Comparison of ENCODE assay signal across 1 cellular context in the genomic region with DNA sequence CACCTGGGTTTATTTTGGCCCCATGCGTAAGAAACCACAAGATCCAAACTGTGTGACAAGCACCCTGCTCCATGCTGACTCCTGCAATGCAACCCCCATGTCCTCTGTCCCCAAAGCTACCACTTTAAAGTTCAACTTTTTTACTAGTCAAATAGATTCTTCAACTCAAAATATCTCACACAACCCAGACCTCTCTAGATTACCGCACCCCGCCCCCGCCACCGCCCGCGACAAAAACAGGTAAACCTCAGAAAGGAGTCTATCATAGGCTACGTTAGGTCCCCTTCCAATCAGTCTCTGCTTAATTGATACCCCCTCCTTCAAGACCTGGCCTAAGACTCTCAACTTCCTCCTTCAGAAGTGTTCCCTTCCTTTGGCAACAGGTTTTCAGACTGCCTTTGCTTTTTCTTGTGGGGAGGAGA.
TF ChIP-seq lines count a peak whose summit lies in the region.

No MANE protein-coding gene starts in this region.

TF ChIP-seq in HepG2, 621 proteins besides CTCF, POLR2A, EP300 and RAD21 (continues in another document):
- TF ChIP-seq, protein P1, sequence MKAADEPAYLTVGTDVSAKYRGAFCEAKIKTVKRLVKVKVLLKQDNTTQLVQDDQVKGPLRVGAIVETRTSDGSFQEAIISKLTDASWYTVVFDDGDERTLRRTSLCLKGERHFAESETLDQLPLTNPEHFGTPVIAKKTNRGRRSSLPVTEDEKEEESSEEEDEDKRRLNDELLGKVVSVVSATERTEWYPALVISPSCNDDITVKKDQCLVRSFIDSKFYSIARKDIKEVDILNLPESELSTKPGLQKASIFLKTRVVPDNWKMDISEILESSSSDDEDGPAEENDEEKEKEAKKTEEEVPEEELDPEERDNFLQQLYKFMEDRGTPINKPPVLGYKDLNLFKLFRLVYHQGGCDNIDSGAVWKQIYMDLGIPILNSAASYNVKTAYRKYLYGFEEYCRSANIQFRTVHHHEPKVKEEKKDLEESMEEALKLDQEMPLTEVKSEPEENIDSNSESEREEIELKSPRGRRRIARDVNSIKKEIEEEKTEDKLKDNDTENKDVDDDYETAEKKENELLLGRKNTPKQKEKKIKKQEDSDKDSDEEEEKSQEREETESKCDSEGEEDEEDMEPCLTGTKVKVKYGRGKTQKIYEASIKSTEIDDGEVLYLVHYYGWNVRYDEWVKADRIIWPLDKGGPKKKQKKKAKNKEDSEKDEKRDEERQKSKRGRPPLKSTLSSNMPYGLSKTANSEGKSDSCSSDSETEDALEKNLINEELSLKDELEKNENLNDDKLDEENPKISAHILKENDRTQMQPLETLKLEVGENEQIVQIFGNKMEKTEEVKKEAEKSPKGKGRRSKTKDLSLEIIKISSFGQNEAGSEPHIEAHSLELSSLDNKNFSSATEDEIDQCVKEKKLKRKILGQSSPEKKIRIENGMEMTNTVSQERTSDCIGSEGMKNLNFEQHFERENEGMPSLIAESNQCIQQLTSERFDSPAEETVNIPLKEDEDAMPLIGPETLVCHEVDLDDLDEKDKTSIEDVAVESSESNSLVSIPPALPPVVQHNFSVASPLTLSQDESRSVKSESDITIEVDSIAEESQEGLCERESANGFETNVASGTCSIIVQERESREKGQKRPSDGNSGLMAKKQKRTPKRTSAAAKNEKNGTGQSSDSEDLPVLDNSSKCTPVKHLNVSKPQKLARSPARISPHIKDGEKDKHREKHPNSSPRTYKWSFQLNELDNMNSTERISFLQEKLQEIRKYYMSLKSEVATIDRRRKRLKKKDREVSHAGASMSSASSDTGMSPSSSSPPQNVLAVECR (CRISPR knock-in tag; IDR thresholded peaks at IDR 0.05; ENCODE audit: borderline replicate concordance), result no peak
- TF ChIP-seq, protein P2, sequence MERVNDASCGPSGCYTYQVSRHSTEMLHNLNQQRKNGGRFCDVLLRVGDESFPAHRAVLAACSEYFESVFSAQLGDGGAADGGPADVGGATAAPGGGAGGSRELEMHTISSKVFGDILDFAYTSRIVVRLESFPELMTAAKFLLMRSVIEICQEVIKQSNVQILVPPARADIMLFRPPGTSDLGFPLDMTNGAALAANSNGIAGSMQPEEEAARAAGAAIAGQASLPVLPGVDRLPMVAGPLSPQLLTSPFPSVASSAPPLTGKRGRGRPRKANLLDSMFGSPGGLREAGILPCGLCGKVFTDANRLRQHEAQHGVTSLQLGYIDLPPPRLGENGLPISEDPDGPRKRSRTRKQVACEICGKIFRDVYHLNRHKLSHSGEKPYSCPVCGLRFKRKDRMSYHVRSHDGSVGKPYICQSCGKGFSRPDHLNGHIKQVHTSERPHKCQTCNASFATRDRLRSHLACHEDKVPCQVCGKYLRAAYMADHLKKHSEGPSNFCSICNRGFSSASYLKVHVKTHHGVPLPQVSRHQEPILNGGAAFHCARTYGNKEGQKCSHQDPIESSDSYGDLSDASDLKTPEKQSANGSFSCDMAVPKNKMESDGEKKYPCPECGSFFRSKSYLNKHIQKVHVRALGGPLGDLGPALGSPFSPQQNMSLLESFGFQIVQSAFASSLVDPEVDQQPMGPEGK (CRISPR knock-in tag; IDR thresholded peaks at IDR 0.05), result peak; percentile 17; the same call in 1 of the 2 replicates
- TF ChIP-seq ZNF274 (CRISPR knock-in tag; IDR thresholded peaks at IDR 0.05) (no peak), ZSCAN20 (CRISPR knock-in tag; IDR thresholded peaks at IDR 0.05; ENCODE audit: borderline replicate concordance) (no peak), XRCC5 (optimal IDR thresholded peaks at IDR 0.05; ENCODE audit: low read length) (no peak), MXI1 (IDR thresholded peaks at IDR 0.05; ENCODE audit: borderline replicate concordance, low read depth, low read length) (no peak), ZNF605 (CRISPR knock-in tag; IDR thresholded peaks at IDR 0.05) (no peak), PLRG1 (conservative IDR thresholded peaks at IDR 0.05) (no peak), HMGA1 (CRISPR knock-in tag; conservative IDR thresholded peaks at IDR 0.05) (no peak), GATAD2A (CRISPR knock-in tag; IDR thresholded peaks at IDR 0.05) (no peak), ZNF777 (CRISPR knock-in tag; IDR thresholded peaks at IDR 0.05) (no peak), RARG (CRISPR knock-in tag; IDR thresholded peaks at IDR 0.05; ENCODE audit: low read depth) (no peak), TAF1 (CRISPR knock-in tag; IDR thresholded peaks at IDR 0.05) (no peak), ZFX (CRISPR knock-in tag; IDR thresholded peaks at IDR 0.05; ENCODE audit: low read depth) (peak; percentile 9; the same call in 1 of the 2 replicates), ZNF230 (CRISPR knock-in tag; IDR thresholded peaks at IDR 0.05) (0 out of 2 replicates have a peak, but pooled peaks have one; percentile 36), ZNF792 (CRISPR knock-in tag; IDR thresholded peaks at IDR 0.05) (no peak), ZNF569 (CRISPR knock-in tag; IDR thresholded peaks at IDR 0.05; ENCODE audit: borderline replicate concordance) (no peak), ZNF260 (CRISPR knock-in tag; IDR thresholded peaks at IDR 0.05; ENCODE audit: borderline replicate concordance, low read depth) (no peak), MTF2 (CRISPR knock-in tag; IDR thresholded peaks at IDR 0.05; ENCODE audit: borderline replicate concordance) (no peak), ZNF546 (CRISPR knock-in tag; conservative IDR thresholded peaks at IDR 0.05) (no peak), ZNF329 (CRISPR knock-in tag; IDR thresholded peaks at IDR 0.05; ENCODE audit: low read depth) (no peak), ZNF251 (CRISPR knock-in tag; IDR thresholded peaks at IDR 0.05) (no peak), KDM5A (IDR thresholded peaks at IDR 0.05; ENCODE audit: borderline replicate concordance, low read length) (0 out of 2 replicates have a peak, but pooled peaks have one; percentile 40), ZNF30 (CRISPR knock-in tag; IDR thresholded peaks at IDR 0.05) (no peak), ZC3H13 (CRISPR knock-in tag; IDR thresholded peaks at IDR 0.05) (no peak), NFKB2 (CRISPR knock-in tag; IDR thresholded peaks at IDR 0.05; ENCODE audit: borderline replicate concordance) (no peak), HNRNPLL (IDR thresholded peaks at IDR 0.05; ENCODE audit: low read depth, low read length, poor library complexity, severe bottlenecking) (no peak), DNMT3B (CRISPR knock-in tag; conservative IDR thresholded peaks at IDR 0.05) (no peak), ZNF790 (CRISPR knock-in tag; IDR thresholded peaks at IDR 0.05; ENCODE audit: borderline replicate concordance) (no peak), PRPF4 (IDR thresholded peaks at IDR 0.05; ENCODE audit: low read depth, low read length, poor library complexity, severe bottlenecking) (no peak), ZMAT3 (CRISPR knock-in tag; conservative IDR thresholded peaks at IDR 0.05) (no peak)
- TF ChIP-seq, protein P3, sequence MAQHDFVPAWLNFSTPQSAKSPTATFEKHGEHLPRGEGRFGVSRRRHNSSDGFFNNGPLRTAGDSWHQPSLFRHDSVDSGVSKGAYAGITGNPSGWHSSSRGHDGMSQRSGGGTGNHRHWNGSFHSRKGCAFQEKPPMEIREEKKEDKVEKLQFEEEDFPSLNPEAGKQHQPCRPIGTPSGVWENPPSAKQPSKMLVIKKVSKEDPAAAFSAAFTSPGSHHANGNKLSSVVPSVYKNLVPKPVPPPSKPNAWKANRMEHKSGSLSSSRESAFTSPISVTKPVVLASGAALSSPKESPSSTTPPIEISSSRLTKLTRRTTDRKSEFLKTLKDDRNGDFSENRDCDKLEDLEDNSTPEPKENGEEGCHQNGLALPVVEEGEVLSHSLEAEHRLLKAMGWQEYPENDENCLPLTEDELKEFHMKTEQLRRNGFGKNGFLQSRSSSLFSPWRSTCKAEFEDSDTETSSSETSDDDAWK (CRISPR knock-in tag; IDR thresholded peaks at IDR 0.05), result no peak
- TF ChIP-seq, protein P4, sequence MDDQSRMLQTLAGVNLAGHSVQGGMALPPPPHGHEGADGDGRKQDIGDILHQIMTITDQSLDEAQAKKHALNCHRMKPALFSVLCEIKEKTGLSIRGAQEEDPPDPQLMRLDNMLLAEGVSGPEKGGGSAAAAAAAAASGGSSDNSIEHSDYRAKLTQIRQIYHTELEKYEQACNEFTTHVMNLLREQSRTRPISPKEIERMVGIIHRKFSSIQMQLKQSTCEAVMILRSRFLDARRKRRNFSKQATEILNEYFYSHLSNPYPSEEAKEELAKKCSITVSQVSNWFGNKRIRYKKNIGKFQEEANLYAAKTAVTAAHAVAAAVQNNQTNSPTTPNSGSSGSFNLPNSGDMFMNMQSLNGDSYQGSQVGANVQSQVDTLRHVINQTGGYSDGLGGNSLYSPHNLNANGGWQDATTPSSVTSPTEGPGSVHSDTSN (CRISPR knock-in tag; IDR thresholded peaks at IDR 0.05; ENCODE audit: borderline replicate concordance), result no peak
- TF ChIP-seq, protein P5, sequence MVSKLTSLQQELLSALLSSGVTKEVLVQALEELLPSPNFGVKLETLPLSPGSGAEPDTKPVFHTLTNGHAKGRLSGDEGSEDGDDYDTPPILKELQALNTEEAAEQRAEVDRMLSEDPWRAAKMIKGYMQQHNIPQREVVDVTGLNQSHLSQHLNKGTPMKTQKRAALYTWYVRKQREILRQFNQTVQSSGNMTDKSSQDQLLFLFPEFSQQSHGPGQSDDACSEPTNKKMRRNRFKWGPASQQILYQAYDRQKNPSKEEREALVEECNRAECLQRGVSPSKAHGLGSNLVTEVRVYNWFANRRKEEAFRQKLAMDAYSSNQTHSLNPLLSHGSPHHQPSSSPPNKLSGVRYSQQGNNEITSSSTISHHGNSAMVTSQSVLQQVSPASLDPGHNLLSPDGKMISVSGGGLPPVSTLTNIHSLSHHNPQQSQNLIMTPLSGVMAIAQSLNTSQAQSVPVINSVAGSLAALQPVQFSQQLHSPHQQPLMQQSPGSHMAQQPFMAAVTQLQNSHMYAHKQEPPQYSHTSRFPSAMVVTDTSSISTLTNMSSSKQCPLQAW (CRISPR knock-in tag; IDR thresholded peaks at IDR 0.05), result 0 out of 2 replicates have a peak, but pooled peaks have one; percentile 9
- TF ChIP-seq, protein P6, sequence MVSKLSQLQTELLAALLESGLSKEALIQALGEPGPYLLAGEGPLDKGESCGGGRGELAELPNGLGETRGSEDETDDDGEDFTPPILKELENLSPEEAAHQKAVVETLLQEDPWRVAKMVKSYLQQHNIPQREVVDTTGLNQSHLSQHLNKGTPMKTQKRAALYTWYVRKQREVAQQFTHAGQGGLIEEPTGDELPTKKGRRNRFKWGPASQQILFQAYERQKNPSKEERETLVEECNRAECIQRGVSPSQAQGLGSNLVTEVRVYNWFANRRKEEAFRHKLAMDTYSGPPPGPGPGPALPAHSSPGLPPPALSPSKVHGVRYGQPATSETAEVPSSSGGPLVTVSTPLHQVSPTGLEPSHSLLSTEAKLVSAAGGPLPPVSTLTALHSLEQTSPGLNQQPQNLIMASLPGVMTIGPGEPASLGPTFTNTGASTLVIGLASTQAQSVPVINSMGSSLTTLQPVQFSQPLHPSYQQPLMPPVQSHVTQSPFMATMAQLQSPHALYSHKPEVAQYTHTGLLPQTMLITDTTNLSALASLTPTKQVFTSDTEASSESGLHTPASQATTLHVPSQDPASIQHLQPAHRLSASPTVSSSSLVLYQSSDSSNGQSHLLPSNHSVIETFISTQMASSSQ (IDR thresholded peaks at IDR 0.05; ENCODE audit: low read depth), result no peak
- TF ChIP-seq, protein P6 (CRISPR knock-in tag; IDR thresholded peaks at IDR 0.05; ENCODE audit: borderline replicate concordance), result no peak
- TF ChIP-seq, protein P7, sequence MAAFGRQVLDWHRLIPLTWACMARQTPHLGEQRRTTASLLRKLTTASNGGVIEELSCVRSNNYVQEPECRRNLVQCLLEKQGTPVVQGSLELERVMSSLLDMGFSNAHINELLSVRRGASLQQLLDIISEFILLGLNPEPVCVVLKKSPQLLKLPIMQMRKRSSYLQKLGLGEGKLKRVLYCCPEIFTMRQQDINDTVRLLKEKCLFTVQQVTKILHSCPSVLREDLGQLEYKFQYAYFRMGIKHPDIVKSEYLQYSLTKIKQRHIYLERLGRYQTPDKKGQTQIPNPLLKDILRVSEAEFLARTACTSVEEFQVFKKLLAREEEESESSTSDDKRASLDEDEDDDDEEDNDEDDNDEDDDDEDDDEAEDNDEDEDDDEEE (CRISPR knock-in tag; IDR thresholded peaks at IDR 0.05), result no peak
- TF ChIP-seq, protein P8, sequence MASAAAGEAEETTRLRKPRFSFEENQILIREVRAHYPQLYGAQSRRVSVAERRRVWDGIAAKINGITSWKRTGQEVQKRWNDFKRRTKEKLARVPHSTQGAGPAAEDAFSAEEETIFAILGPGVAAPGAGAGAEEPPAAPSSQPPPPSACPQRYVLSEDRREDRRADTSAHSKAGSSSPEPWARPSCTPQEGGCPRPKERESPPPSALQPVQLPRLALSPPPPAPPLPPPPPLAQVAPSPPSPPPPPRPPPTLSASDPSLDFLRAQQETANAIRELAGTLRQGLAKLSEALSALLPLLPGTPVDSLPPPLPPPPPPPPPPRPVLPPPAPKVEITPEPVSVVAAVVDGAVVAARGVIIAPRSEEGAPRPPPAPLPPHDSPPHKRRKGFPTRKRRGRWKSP (CRISPR knock-in tag; IDR thresholded peaks at IDR 0.05), result 0 out of 2 replicates have a peak, but pooled peaks have one; percentile 7
- TF ChIP-seq, protein P9, sequence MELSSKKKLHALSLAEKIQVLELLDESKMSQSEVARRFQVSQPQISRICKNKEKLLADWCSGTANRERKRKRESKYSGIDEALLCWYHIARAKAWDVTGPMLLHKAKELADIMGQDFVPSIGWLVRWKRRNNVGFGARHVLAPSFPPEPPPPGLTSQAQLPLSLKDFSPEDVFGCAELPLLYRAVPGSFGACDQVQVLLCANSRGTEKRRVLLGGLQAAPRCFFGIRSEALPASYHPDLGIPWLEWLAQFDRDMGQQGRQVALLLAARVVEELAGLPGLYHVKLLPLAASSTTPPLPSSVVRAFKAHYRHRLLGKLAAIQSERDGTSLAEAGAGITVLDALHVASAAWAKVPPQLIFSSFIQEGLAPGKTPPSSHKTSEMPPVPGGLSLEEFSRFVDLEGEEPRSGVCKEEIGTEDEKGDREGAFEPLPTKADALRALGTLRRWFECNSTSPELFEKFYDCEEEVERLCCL (CRISPR knock-in tag; IDR thresholded peaks at IDR 0.05; ENCODE audit: borderline replicate concordance), result no peak
